12 cellular contexts compared by ENCODE assay signal in genomic region chr5:158434749-158435148, GRCh38.
DNase-seq lines count a peak whose midpoint lies in the region; ATAC-seq and TF ChIP-seq lines count a peak whose summit lies in the region.
"Had no signal": no experiment of that assay in that cellular context is flagged by ENCODE, and none has a peak within 500 bp of the region (broad histone marks: within the 10 kb centered on the region; RNA-seq: fewer than 3 reads in every experiment).

No MANE protein-coding gene starts in this region.

- H3K79me2 ChIP-seq in MM.1S (ENCODE audit: low read length), result no peaks in the 10 kb centered on the region

- peak; percentile 47 to 60 for TF ChIP-seq RAD21 in liver (IDR thresholded peaks at IDR 0.05)

- H3K27me3 ChIP-seq in MM.1S (replicated peaks; ENCODE audit: insufficient read depth, low read length) (no peaks in the 10 kb centered on the region), liver (ENCODE audit: control insufficient read depth in 4 of 4, insufficient read depth in 4 of 4, low read length in 3 of 4) (no peaks in the 10 kb centered on the region)
- H3K27me3 ChIP-seq: pancreas had no signal

- peak overlapping the region; percentile 73 for H3K4me2 ChIP-seq in MM.1S (ENCODE audit: low read depth, low read length)

- H2AFZ ChIP-seq in MM.1S (ENCODE audit: low read length), result no peak overlapping the region

- H3F3A ChIP-seq in MM.1S (ENCODE audit: insufficient read depth, low read length), result peaks cover 38% of the 10 kb centered on the region

- no peaks in the 10 kb centered on the region for H3K9me2 ChIP-seq in MM.1S (replicated peaks; ENCODE audit: insufficient read depth, low read length)

- H3K4me1 ChIP-seq in MM.1S (ENCODE audit: low read length) (peaks cover 75% of the 10 kb centered on the region), liver (ENCODE audit: control insufficient read depth in 4 of 4, insufficient read depth in 4 of 4, low read length in 3 of 4) (peaks cover 3 to 22% (median 14%) of the 10 kb centered on the region in 4 donors)
- H3K4me1 ChIP-seq: pancreas had no signal

- H3K4me3 ChIP-seq in MM.1S (ENCODE audit: low read length), result 0 out of 2 replicates have a peak overlapping the region, but pooled peaks have one; percentile 19
- H3K4me3 ChIP-seq in liver (ENCODE audit: low read depth in 1 of 3, low read length in 3 of 3), result no peak overlapping the region
- H3K4me3 ChIP-seq: pancreas had no signal

- peak overlapping the region; percentile 65; the same call in 1 of the 2 replicates for H3K27ac ChIP-seq in MM.1S (ENCODE audit: low read length)
- H3K27ac ChIP-seq in liver (ENCODE audit: low read depth in 1 of 2, low read length in 2 of 2), result peak overlapping the region in 1 of 2 donors; percentile 43
- H3K27ac ChIP-seq: pancreas had no signal

- no peaks in the 10 kb centered on the region for H3K9me3 ChIP-seq in MM.1S (replicated peaks; ENCODE audit: insufficient read depth, low read length)
- peaks cover 0 to 5% (median 2%) of the 10 kb centered on the region in 4 donors for H3K9me3 ChIP-seq in liver (ENCODE audit: control insufficient read depth in 4 of 4, low read length in 3 of 4)
- H3K9me3 ChIP-seq: pancreas had no signal

- no peaks in the 10 kb centered on the region for H3K36me3 ChIP-seq in MM.1S (replicated peaks; ENCODE audit: insufficient read depth, low read length)
- H3K36me3 ChIP-seq in liver (ENCODE audit: control insufficient read depth in 4 of 4, insufficient read depth in 3 of 4, low read depth in 1 of 4, low read length in 3 of 4), result no peaks in the 10 kb centered on the region
- H3K36me3 ChIP-seq: pancreas had no signal

- TF ChIP-seq CTCF in MM.1S (IDR thresholded peaks at IDR 0.05; ENCODE audit: low read length), result no peak
- TF ChIP-seq CTCF in liver (IDR thresholded peaks at IDR 0.05; ENCODE audit: low read depth, low read length, missing input control), result no peak

- WGBS in liver, result 12% methylated on average over 2 of the region's 2 CpGs

- H3K9ac ChIP-seq in MM.1S (ENCODE audit: low read length) (no peak overlapping the region), liver (ENCODE audit: low read depth in 1 of 2, low read length in 2 of 2) (no peak overlapping the region)

- DNase-seq in MM.1S (peak; percentile 21), hippocampal formation (lab: John Stamatoyannopoulos, UW) (no peak), NCI-H446 treated with DMSO at 0.1 percent for 48 hours (lab: John Stamatoyannopoulos, UW) (no peak)
- no peak for DNase-seq in stimulated activated CD4-positive, alpha-beta T cell treated with anti-CD3 and anti-CD28 coated beads, Interleukin-2, amount 100 ng/mL, for 48 hours
- DNase-seq: NCI-H1694 treated with DMSO at 0.1 percent for 48 hours; pancreas; stimulated activated naive CD4-positive, alpha-beta T cell treated with Interleukin-2 at 50 U/mL for 16 hours; SW 1271 had no signal

- ATAC-seq in GM18502 (IDR thresholded peaks at IDR 0.05; ENCODE audit: poor library complexity, unreplicated experiment) (peak; percentile 9), GM21515 (IDR thresholded peaks at IDR 0.05; ENCODE audit: unreplicated experiment) (peak; percentile 16), HG03571 (IDR thresholded peaks at IDR 0.05; ENCODE audit: unreplicated experiment) (no peak)
- ATAC-seq: pancreas had no signal

- H4K20me1 ChIP-seq in MM.1S (ENCODE audit: insufficient read depth, low read length), result no peaks in the 10 kb centered on the region

TF ChIP-seq in liver, 16 proteins besides CTCF, POLR2A, EP300 and RAD21:
- TF ChIP-seq JUND (IDR thresholded peaks at IDR 0.05) (peak; percentile 24 to 51), TAF1 (conservative IDR thresholded peaks at IDR 0.05) (no peak), REST (IDR thresholded peaks at IDR 0.05) (peak; percentile 43), FOXA1 (IDR thresholded peaks at IDR 0.05) (no peak), ZBTB33 (IDR thresholded peaks at IDR 0.05) (peak; percentile 60), SP1 (IDR thresholded peaks at IDR 0.05) (peak; percentile 85), HNF4A (conservative IDR thresholded peaks at IDR 0.05) (peak; percentile 88 to 90), FOXA2 (IDR thresholded peaks at IDR 0.05) (peak; percentile 5), GABPA (IDR thresholded peaks at IDR 0.05 in 1 of 2, conservative IDR thresholded peaks at IDR 0.05 in 1 of 2) (no peak), YY1 (IDR thresholded peaks at IDR 0.05) (peak; percentile 64), HNF4G (IDR thresholded peaks at IDR 0.05) (peak; percentile 70), RXRA (IDR thresholded peaks at IDR 0.05) (peak; percentile 46 to 73)
- TF ChIP-seq, protein P1, sequence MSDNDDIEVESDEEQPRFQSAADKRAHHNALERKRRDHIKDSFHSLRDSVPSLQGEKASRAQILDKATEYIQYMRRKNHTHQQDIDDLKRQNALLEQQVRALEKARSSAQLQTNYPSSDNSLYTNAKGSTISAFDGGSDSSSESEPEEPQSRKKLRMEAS (IDR thresholded peaks at IDR 0.05), result peak; percentile 22
